11 cellular contexts compared by ENCODE assay signal in the genomic region with DNA sequence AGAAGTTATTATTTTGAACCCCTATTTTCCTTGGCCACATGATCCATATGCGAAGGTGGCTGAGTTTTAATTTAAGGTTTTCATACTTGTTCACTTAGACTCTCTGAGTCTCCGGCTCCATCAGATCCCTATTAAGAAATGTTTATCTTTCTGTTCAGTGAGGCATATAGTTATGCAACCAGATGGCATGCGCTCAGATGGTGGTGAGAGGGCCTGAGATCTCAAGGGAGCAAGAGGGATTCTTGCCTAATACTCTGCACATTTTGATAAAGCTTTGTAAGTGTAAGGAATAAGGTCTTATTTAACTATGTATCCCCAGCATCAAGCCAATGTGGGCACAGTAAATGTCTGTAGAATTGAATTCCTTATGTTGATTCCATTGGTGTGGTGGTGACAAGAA.
DNase-seq lines count a peak whose midpoint lies in the region; ATAC-seq and TF ChIP-seq lines count a peak whose summit lies in the region.
"Had no signal": no experiment of that assay in that cellular context is flagged by ENCODE, and none has a peak within 500 bp of the region (broad histone marks: within the 10 kb centered on the region; RNA-seq: fewer than 3 reads in every experiment).

No MANE protein-coding gene starts in this region.

- H3K9me3 ChIP-seq in fibroblast of lung (ENCODE audit: control insufficient read depth, insufficient read depth, low read depth, low read length) (no peaks in the 10 kb centered on the region), osteoblast (ENCODE audit: low read depth, low read length) (no peaks in the 10 kb centered on the region)
- H3K9me3 ChIP-seq: neutrophil had no signal

- peaks cover 5% of the 10 kb centered on the region for H3K27me3 Mint-ChIP-seq in activated T-helper 17 cell treated with anti-CD3 and anti-CD28 coated beads, Interleukin-2, amount 50 U/mL, for 72 hours

- H2AFZ ChIP-seq in fibroblast of lung (ENCODE audit: low read length) = no peak overlapping the region
- H2AFZ ChIP-seq in osteoblast (ENCODE audit: low read length) = no peak overlapping the region

- no peak overlapping the region for H3K27ac Mint-ChIP-seq in activated T-helper 17 cell treated with anti-CD3 and anti-CD28 coated beads, Interleukin-2, amount 50 U/mL, for 72 hours
- H3K27ac Mint-ChIP-seq: CD8-positive, alpha-beta memory T cell had no signal

- no peaks in the 10 kb centered on the region for H3K4me1 Mint-ChIP-seq in activated T-helper 17 cell treated with anti-CD3 and anti-CD28 coated beads, Interleukin-2, amount 50 U/mL, for 72 hours
- H3K4me1 Mint-ChIP-seq: CD8-positive, alpha-beta memory T cell; central memory CD8-positive, alpha-beta T cell had no signal

- no peaks in the 10 kb centered on the region for H3K9me3 Mint-ChIP-seq in activated T-helper 17 cell treated with anti-CD3 and anti-CD28 coated beads, Interleukin-2, amount 50 U/mL, for 72 hours
- H3K9me3 Mint-ChIP-seq: central memory CD8-positive, alpha-beta T cell had no signal

- no peak overlapping the region for H3K4me3 ChIP-seq in fibroblast of lung (replicated peaks in 1 of 4; ENCODE audit: control extremely low read depth in 1 of 4, insufficient read depth in 1 of 4, low read depth in 3 of 4, low read length in 4 of 4)
- H3K4me3 ChIP-seq in osteoblast (ENCODE audit: insufficient read depth, low read length) = no peak overlapping the region

- H4K20me1 ChIP-seq in fibroblast of lung (ENCODE audit: control insufficient read depth, extremely low read depth, insufficient read depth, low read length) (no peaks in the 10 kb centered on the region), osteoblast (ENCODE audit: insufficient read depth, low read length) (no peaks in the 10 kb centered on the region)

- H3K4me3 Mint-ChIP-seq in activated T-helper 17 cell treated with anti-CD3 and anti-CD28 coated beads, Interleukin-2, amount 50 U/mL, for 72 hours = no peak overlapping the region
- H3K4me3 Mint-ChIP-seq: CD8-positive, alpha-beta memory T cell; central memory CD8-positive, alpha-beta T cell had no signal

- no peak for ATAC-seq in activated T-helper 17 cell treated with anti-CD3 and anti-CD28 coated beads, Interleukin-2, amount 50 U/mL, for 72 hours (replicated peaks)

- H3K4me1 ChIP-seq in fibroblast of lung (ENCODE audit: control insufficient read depth, extremely low read depth, insufficient read depth, low read length) (peaks cover 13% of the 10 kb centered on the region), osteoblast (ENCODE audit: insufficient read depth, low read length) (peaks cover 28% of the 10 kb centered on the region)

- H3K79me2 ChIP-seq in fibroblast of lung (ENCODE audit: control insufficient read depth, insufficient read depth, low read length) (no peaks in the 10 kb centered on the region), osteoblast (ENCODE audit: insufficient read depth, low read length) (no peaks in the 10 kb centered on the region)

- peak overlapping the region; percentile 26 for H3K4me2 ChIP-seq in fibroblast of lung (ENCODE audit: extremely low read depth, insufficient read depth, low read length)
- peak overlapping the region; percentile 64 for H3K4me2 ChIP-seq in osteoblast (ENCODE audit: insufficient read depth, low read length)

- H3K27ac ChIP-seq in fibroblast of lung (ENCODE audit: insufficient read depth, low read length) = no peak overlapping the region
- H3K27ac ChIP-seq in osteoblast (ENCODE audit: low read depth, low read length) = peak overlapping the region; percentile 12
- H3K27ac ChIP-seq: neutrophil had no signal

- peak; percentile 77 for DNase-seq in AG20443 (ENCODE audit: low spot score)
- peak; percentile 36 for DNase-seq in NCI-H446 treated with DMSO at 0.1 percent for 48 hours (lab: John Stamatoyannopoulos, UW)
- DNase-seq in fibroblast of lung (ENCODE audit: low read depth in 2 of 2) = peak; percentile 86 to 94
- peak; percentile 31 for DNase-seq in osteoblast (ENCODE audit: insufficient read length, low spot score, missing footprints)
- DNase-seq in iPS-NIHi7 (ENCODE audit: extremely low spot score) = no peak
- DNase-seq in T-helper 9 cell = no peak
- no peak for DNase-seq in mesenteric fat pad (ENCODE audit: low spot score)
- DNase-seq: CD8-positive, alpha-beta memory T cell had no signal

- TF ChIP-seq CTCF in fibroblast of lung (conservative IDR thresholded peaks at IDR 0.05 in 1 of 2, IDR thresholded peaks at IDR 0.05 in 1 of 2; ENCODE audit: low read depth in 1 of 2, low read length in 2 of 2) (no peak), osteoblast (IDR thresholded peaks at IDR 0.05; ENCODE audit: extremely low read depth, low read depth, low read length) (no peak)

- H3K27me3 ChIP-seq in fibroblast of lung (ENCODE audit: control insufficient read depth, insufficient read depth, low read length) = no peaks in the 10 kb centered on the region
- no peaks in the 10 kb centered on the region for H3K27me3 ChIP-seq in osteoblast (ENCODE audit: insufficient read depth, low read length)
- H3K27me3 ChIP-seq: neutrophil had no signal

- H3K36me3 Mint-ChIP-seq in activated T-helper 17 cell treated with anti-CD3 and anti-CD28 coated beads, Interleukin-2, amount 50 U/mL, for 72 hours (ENCODE audit: low read depth) = no peaks in the 10 kb centered on the region
- H3K36me3 Mint-ChIP-seq: CD8-positive, alpha-beta memory T cell had no signal

- H3K36me3 ChIP-seq in fibroblast of lung (ENCODE audit: control insufficient read depth, insufficient read depth, low read length) = no peaks in the 10 kb centered on the region
- no peaks in the 10 kb centered on the region for H3K36me3 ChIP-seq in osteoblast (ENCODE audit: insufficient read depth, low read length)
- H3K36me3 ChIP-seq: neutrophil had no signal

- H3K9ac ChIP-seq in fibroblast of lung (ENCODE audit: insufficient read depth, low read length) = no peak overlapping the region

Comparison
In these comparisons a context has a peak if more than half of its experiments do, and no peak if none do; other contexts are left out.
1. DNase-seq: peak in AG20443 (single experiment), NCI-H446 treated with DMSO at 0.1 percent for 48 hours (single experiment), fibroblast of lung (2 of 2) and osteoblast (single experiment); none in iPS-NIHi7 (single experiment), T-helper 9 cell (single experiment) and mesenteric fat pad (single experiment).